23 cellular contexts compared by ENCODE assay signal in genomic region chr3:132709761-132710160, GRCh38.
"Had no signal": no experiment of that assay in that cellular context is flagged by ENCODE, and none has a peak within 500 bp of the region (broad histone marks: within the 10 kb centered on the region; RNA-seq: fewer than 3 reads in every experiment).

No MANE protein-coding gene starts in this region.

- H3K9ac ChIP-seq: KMS-11, SK-N-SH had no signal

- DNase-seq: activated CD4-positive, alpha-beta T cell treated with anti-CD3 and anti-CD28 coated beads for 48 hours; activated CD4-positive, alpha-beta T cell treated with anti-CD3 and anti-CD28 coated beads, Interleukin-2, amount 50 U/mL, for 4 hours; activated CD4-positive, CD25-positive, alpha-beta regulatory T cell treated with anti-CD3 and anti-CD28 coated beads, Interleukin-2, amount 50 U/mL, for 72 hours; activated CD8-positive, alpha-beta memory T cell treated with anti-CD3 and anti-CD28 coated beads, Interleukin-2, amount 10 ng/mL, durations not matched to agents 7 days and 5 days; activated CD8-positive, alpha-beta T cell treated with anti-CD3 and anti-CD28 coated beads, Interleukin-2, amount 10 ng/mL, durations not matched to agents 7 days and 5 days; activated effector memory CD4-positive, alpha-beta T cell treated with Interleukin-2 at 50 U/mL for 16 hours; activated naive CD4-positive, alpha-beta T cell; activated T-cell treated with anti-CD3 and anti-CD28 coated beads, Interleukin-2, amount 50 U/mL, for 24 hours; amygdala; caudate nucleus; NCI-H1092 treated with DMSO at 0.1 percent for 48 hours; NCI-H1436; NCI-H1694 treated with DMSO at 0.1 percent for 48 hours; NCI-H2029 treated with DMSO at 0.1 percent for 48 hours; NCI-H345; NCI-H510A; NCI-H526 treated with DMSO at 0.1 percent for 48 hours; NCI-H82; RPMI8226; SK-N-SH; T-helper 1 cell had no signal

- H3K9me3 ChIP-seq: breast epithelium, SK-N-SH had no signal

- H3K27me3 ChIP-seq: breast epithelium had no signal

- H3K4me2 ChIP-seq: KMS-11, SK-N-SH had no signal

- H3K27ac ChIP-seq: breast epithelium, KMS-11 had no signal

- H3K4me1 ChIP-seq: breast epithelium had no signal

- H3K36me3 ChIP-seq: breast epithelium had no signal

- H3K4me3 ChIP-seq: breast epithelium had no signal
